31 cellular contexts compared by ENCODE assay signal in genomic region chr3:162007722-162008121, GRCh38.
"Had no signal": no experiment of that assay in that cellular context is flagged by ENCODE, and none has a peak within 500 bp of the region (broad histone marks: within the 10 kb centered on the region; RNA-seq: fewer than 3 reads in every experiment).

No MANE protein-coding gene starts in this region.

- H3K4me2 ChIP-seq: smooth muscle cell had no signal

- H3K27me3 ChIP-seq: esophagus muscularis mucosa, sigmoid colon, stomach, tibial artery, upper lobe of right lung had no signal

- FAIRE-seq: bronchial epithelial cell, kidney had no signal

- ATAC-seq: activated naive CD8-positive, alpha-beta T cell treated with anti-CD3 and anti-CD28 coated beads, Interleukin-2, amount 50 U/mL, for 24 hours; activated T-cell treated with anti-CD3 and anti-CD28 coated beads, Interleukin-2, amount 50 U/mL, for 4 hours; activated T-helper 17 cell treated with anti-CD3 and anti-CD28 coated beads, Interleukin-2, amount 50 U/mL, for 72 hours; left colon; stimulated activated naive B cell treated with anti-CD40 and anti-IgM and Interleukin-4, amounts not matched to agents 10 μg/mL and 1 μg/mL and 100 μg/mL, for 72 hours; upper lobe of right lung had no signal

- H3K27me3 Mint-ChIP-seq: activated CD4-positive, alpha-beta memory T cell treated with anti-CD3 and anti-CD28 coated beads, Interleukin-2, amount 10 ng/mL, durations not matched to agents 7 days and 5 days; activated CD4-positive, alpha-beta T cell treated with anti-CD3 and anti-CD28 coated beads, Interleukin-2, amount 10 ng/mL, durations not matched to agents 24 days and 14 days; activated naive CD8-positive, alpha-beta T cell treated with anti-CD3 and anti-CD28 coated beads, Interleukin-2, amount 50 U/mL, for 24 hours; activated T-helper 17 cell treated with anti-CD3 and anti-CD28 coated beads, Interleukin-2, amount 50 U/mL, for 72 hours; stimulated activated naive B cell treated with anti-CD40 and anti-IgM and Interleukin-4, amounts not matched to agents 10 μg/mL and 1 μg/mL and 100 μg/mL, for 72 hours had no signal

- H3K27ac ChIP-seq: esophagus muscularis mucosa, prostate gland, sigmoid colon, stomach, tibial artery, upper lobe of right lung, WERI-Rb-1 had no signal

- H3K36me3 ChIP-seq: esophagus muscularis mucosa, prostate gland, sigmoid colon, stomach, tibial artery, upper lobe of right lung, WERI-Rb-1 had no signal

- H3K4me3 ChIP-seq: esophagus muscularis mucosa, prostate gland, sigmoid colon, smooth muscle cell, stomach, tibial artery, upper lobe of right lung had no signal

- H3K27ac Mint-ChIP-seq: activated CD4-positive, alpha-beta memory T cell treated with anti-CD3 and anti-CD28 coated beads, Interleukin-2, amount 10 ng/mL, durations not matched to agents 7 days and 5 days; activated CD4-positive, alpha-beta T cell treated with anti-CD3 and anti-CD28 coated beads, Interleukin-2, amount 10 ng/mL, durations not matched to agents 24 days and 14 days; activated naive CD8-positive, alpha-beta T cell treated with anti-CD3 and anti-CD28 coated beads, Interleukin-2, amount 50 U/mL, for 24 hours; activated T-helper 17 cell treated with anti-CD3 and anti-CD28 coated beads, Interleukin-2, amount 50 U/mL, for 72 hours; nephron; stimulated activated naive B cell treated with anti-CD40 and anti-IgM and Interleukin-4, amounts not matched to agents 10 μg/mL and 1 μg/mL and 100 μg/mL, for 72 hours; T-helper 1 cell treated with Interleukin-12 subunit alpha and Interleukin-12 subunit beta and Interleukin-4 antibody, amounts not matched to agents 30 μg/mL and 1 μg/mL, for 36 hours had no signal

- H3K4me1 ChIP-seq: esophagus muscularis mucosa, prostate gland, sigmoid colon, stomach, tibial artery, upper lobe of right lung had no signal

- H3K4me3 Mint-ChIP-seq: activated CD4-positive, alpha-beta memory T cell treated with anti-CD3 and anti-CD28 coated beads, Interleukin-2, amount 10 ng/mL, durations not matched to agents 7 days and 5 days; activated CD4-positive, alpha-beta T cell treated with anti-CD3 and anti-CD28 coated beads, Interleukin-2, amount 10 ng/mL, durations not matched to agents 24 days and 14 days; activated naive CD8-positive, alpha-beta T cell treated with anti-CD3 and anti-CD28 coated beads, Interleukin-2, amount 50 U/mL, for 24 hours; activated T-cell treated with anti-CD3 and anti-CD28 coated beads, Interleukin-2, amount 50 U/mL, for 4 hours; activated T-helper 17 cell treated with anti-CD3 and anti-CD28 coated beads, Interleukin-2, amount 50 U/mL, for 72 hours; nephron; stimulated activated naive B cell treated with anti-CD40 and anti-IgM and Interleukin-4, amounts not matched to agents 10 μg/mL and 1 μg/mL and 100 μg/mL, for 72 hours; T-helper 1 cell treated with Interleukin-12 subunit alpha and Interleukin-12 subunit beta and Interleukin-4 antibody, amounts not matched to agents 30 μg/mL and 1 μg/mL, for 36 hours had no signal

- H3K36me3 Mint-ChIP-seq: stimulated activated naive B cell treated with anti-CD40 and anti-IgM and Interleukin-4, amounts not matched to agents 10 μg/mL and 1 μg/mL and 100 μg/mL, for 72 hours had no signal

- H3K9me3 ChIP-seq: esophagus muscularis mucosa, prostate gland, sigmoid colon, stomach, tibial artery, upper lobe of right lung had no signal

- DNase-seq: activated CD4-positive, alpha-beta memory T cell treated with anti-CD3 and anti-CD28 coated beads, Interleukin-2, amount 10 ng/mL, durations not matched to agents 7 days and 5 days; activated CD4-positive, alpha-beta T cell treated with anti-CD3 and anti-CD28 coated beads, Interleukin-2, amount 10 ng/mL, durations not matched to agents 24 days and 14 days; activated CD4-positive, CD25-positive, alpha-beta regulatory T cell treated with anti-CD3 and anti-CD28 coated beads, Interleukin-2, amount 50 U/mL, for 72 hours; activated CD8-positive, alpha-beta memory T cell treated with anti-CD3 and anti-CD28 coated beads, Interleukin-2, amount 50 U/mL, for 48 hours; activated gamma-delta T cell treated with Interleukin-2 at 50 U/mL for 16 hours; activated naive CD4-positive, alpha-beta T cell treated with anti-CD3 and anti-CD28 coated beads, Interleukin-2, amount 50 U/mL, for 16 hours; activated naive CD8-positive, alpha-beta T cell treated with anti-CD3 and anti-CD28 coated beads, Interleukin-2, amount 50 U/mL, for 24 hours; activated T-cell treated with anti-CD3 and anti-CD28 coated beads, Interleukin-2, amount 50 U/mL, for 4 hours; dermis blood vessel endothelial cell; effector CD4-positive, alpha-beta T cell; head of caudate nucleus; hippocampal formation; kidney; left colon; mammary epithelial cell; retina; sigmoid colon; stimulated activated CD4-positive, alpha-beta T cell treated with anti-CD3 and anti-CD28 coated beads, Interleukin-1b, Interleukin-23, amount 100 ng/mL, for 48 hours; stimulated activated naive B cell treated with anti-CD40 and anti-IgM and Interleukin-4, amounts not matched to agents 10 μg/mL and 1 μg/mL and 100 μg/mL, for 72 hours; stomach; T-helper 9 cell; tibial artery; upper lobe of right lung; WERI-Rb-1 had no signal

- H3K9me3 Mint-ChIP-seq: stimulated activated naive B cell treated with anti-CD40 and anti-IgM and Interleukin-4, amounts not matched to agents 10 μg/mL and 1 μg/mL and 100 μg/mL, for 72 hours had no signal

- H3K4me1 Mint-ChIP-seq: activated CD4-positive, alpha-beta memory T cell treated with anti-CD3 and anti-CD28 coated beads, Interleukin-2, amount 10 ng/mL, durations not matched to agents 7 days and 5 days; activated CD4-positive, alpha-beta T cell treated with anti-CD3 and anti-CD28 coated beads, Interleukin-2, amount 10 ng/mL, durations not matched to agents 24 days and 14 days; activated naive CD8-positive, alpha-beta T cell treated with anti-CD3 and anti-CD28 coated beads, Interleukin-2, amount 50 U/mL, for 24 hours; activated T-helper 17 cell treated with anti-CD3 and anti-CD28 coated beads, Interleukin-2, amount 50 U/mL, for 72 hours; nephron; stimulated activated naive B cell treated with anti-CD40 and anti-IgM and Interleukin-4, amounts not matched to agents 10 μg/mL and 1 μg/mL and 100 μg/mL, for 72 hours had no signal
